Comparison of ENCODE assay signal across 8 cellular contexts in genomic region chr15:90419202-90419601, GRCh38. TPM values are rescaled to one million over a fixed set of nuclear protein-coding genes. Genes with fewer than 3 reads are reported as not detected.
DNase-seq lines count a peak whose midpoint lies in the region; ATAC-seq and TF ChIP-seq lines count a peak whose summit lies in the region.
"Had no signal": no experiment of that assay in that cellular context is flagged by ENCODE, and none has a peak within 500 bp of the region (broad histone marks: within the 10 kb centered on the region; RNA-seq: fewer than 3 reads in every experiment).

No MANE protein-coding gene starts in this region.

- H3K27ac ChIP-seq in smooth muscle cell (ENCODE audit: low read depth): peak overlapping the region; percentile 90

- no peaks in the 10 kb centered on the region for H3K36me3 ChIP-seq in smooth muscle cell (ENCODE audit: low read depth)

- peak overlapping the region; percentile 65 for H3K4me2 ChIP-seq in smooth muscle cell

- peaks cover 87% of the 10 kb centered on the region for H3K79me2 ChIP-seq in smooth muscle cell (ENCODE audit: low read depth)

- H3K9ac ChIP-seq in smooth muscle cell (ENCODE audit: low read depth): peak overlapping the region; percentile 59

- H3K4me3 ChIP-seq in choroid plexus epithelial cell (ENCODE audit: low read depth, low read length) (no peak overlapping the region), smooth muscle cell (no peak overlapping the region), lower leg skin (ENCODE audit: low read depth, poor library complexity, severe bottlenecking) (no peak overlapping the region)

- ATAC-seq in HG03469 (IDR thresholded peaks at IDR 0.05; ENCODE audit: unreplicated experiment): peak; percentile 14

- peaks cover 34% of the 10 kb centered on the region for H3K4me1 ChIP-seq in smooth muscle cell (ENCODE audit: low read depth)

- in situ Hi-C loops in GM13977 (cut with MboI; ENCODE audit: low pct_unique_long_range_greater_than_20kb, low sequenced_read_pairs, unreplicated experiment): no loop called here

- DNase-seq in GM13977 (ENCODE audit: low spot score): peak; percentile 33
- DNase-seq in choroid plexus epithelial cell (ENCODE audit: low read depth): peak; percentile 30
- no peak for DNase-seq in smooth muscle cell (lab: John Stamatoyannopoulos, UW; ENCODE audit: unreplicated experiment)
- no peak for DNase-seq in lower leg skin (ENCODE audit: low spot score in 2 of 2)
- DNase-seq in NCI-H510A (lab: John Stamatoyannopoulos, UW): no peak
- DNase-seq in head of caudate nucleus: no peak
- DNase-seq: SHP77 treated with DMSO at 0.1 percent for 48 hours had no signal

- TF ChIP-seq POLR2A in lower leg skin (IDR thresholded peaks at IDR 0.05): no peak

- H3K27me3 ChIP-seq in smooth muscle cell (ENCODE audit: low read depth): no peaks in the 10 kb centered on the region

- TF ChIP-seq CTCF in GM13977 (IDR thresholded peaks at IDR 0.05; ENCODE audit: extremely low read depth, insufficient read depth, missing control alignments) (no peak), choroid plexus epithelial cell (conservative IDR thresholded peaks at IDR 0.05; ENCODE audit: low read depth, low read length) (no peak), smooth muscle cell (IDR thresholded peaks at IDR 0.05; ENCODE audit: borderline replicate concordance, insufficient read depth, poor library complexity, severe bottlenecking) (no peak), lower leg skin (IDR thresholded peaks at IDR 0.05) (no peak)

- H4K20me1 ChIP-seq in smooth muscle cell (ENCODE audit: low read depth): peaks cover 57% of the 10 kb centered on the region

- H3F3A ChIP-seq in smooth muscle cell (ENCODE audit: low read depth): peaks cover 8% of the 10 kb centered on the region

- H3K9me3 ChIP-seq in smooth muscle cell (replicated peaks; ENCODE audit: low read depth): no peaks in the 10 kb centered on the region

- intact Hi-C loops in lower leg skin (cut with DNase I; ENCODE audit: low total_unique reads): no loop called here
- intact Hi-C loops in head of caudate nucleus (cut with DNase I): no loop called here

- no peak overlapping the region for H2AFZ ChIP-seq in smooth muscle cell (ENCODE audit: low read depth)

RNA-seq across cellular contexts. Expression of gene IQGAP1, which starts 31.2 kb away (rescaled TPM):
- total RNA-seq in smooth muscle cell (184 and 185 TPM in 2 replicates), lower leg skin (100 to 1,000 TPM; 202 to 243 (median 231) TPM)
- 59.3 and 80.8 TPM in 2 replicates for polyA plus RNA-seq in smooth muscle cell

Comparison
In these comparisons a context has a peak if more than half of its experiments do, and no peak if none do; other contexts are left out.
1. DNase-seq: peak in GM13977 (single experiment) and choroid plexus epithelial cell (single experiment); none in smooth muscle cell (single experiment), lower leg skin (0 of 2), NCI-H510A (single experiment) and head of caudate nucleus (0 of 42).